9 cellular contexts compared by ENCODE assay signal in the genomic region with DNA sequence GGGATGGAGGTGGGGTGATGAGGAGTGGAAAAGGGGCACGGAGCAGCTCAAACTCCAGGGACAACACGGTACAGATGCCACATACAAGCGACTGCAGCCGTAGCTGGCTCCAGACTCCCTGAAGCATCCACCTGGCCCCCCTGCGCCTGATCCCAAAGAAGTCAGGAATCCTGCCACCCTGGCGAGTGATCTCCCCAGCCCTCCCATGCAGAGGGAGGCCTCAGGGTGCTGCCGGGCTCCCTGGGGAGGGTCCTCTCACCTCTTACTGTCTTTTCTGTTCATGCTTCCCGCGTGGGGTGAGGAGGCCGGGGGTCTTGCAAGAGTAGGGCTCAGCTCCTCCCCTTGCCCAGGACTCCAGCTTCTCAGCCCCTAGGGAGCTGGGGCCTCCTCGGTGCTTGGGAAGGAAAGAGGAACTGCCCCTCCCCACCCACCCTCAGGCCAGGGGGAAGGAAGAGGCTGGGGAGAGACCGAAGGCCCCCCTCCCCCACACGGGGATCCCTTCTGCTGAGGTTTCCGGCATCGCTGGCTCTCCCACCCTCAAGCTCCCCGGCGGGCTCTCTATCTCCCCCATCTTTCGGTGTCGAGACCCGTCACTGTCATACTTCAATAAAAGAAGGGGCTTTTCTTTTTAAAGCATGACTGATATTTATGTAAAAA. TPM values are rescaled to one million over a fixed set of nuclear protein-coding genes. Genes with fewer than 3 reads are reported as not detected.
DNase-seq lines count a peak whose midpoint lies in the region; ATAC-seq, FAIRE-seq and TF ChIP-seq lines count a peak whose summit lies in the region.
"Had no signal": no experiment of that assay in that cellular context is flagged by ENCODE, and none has a peak within 500 bp of the region (broad histone marks: within the 10 kb centered on the region; RNA-seq: fewer than 3 reads in every experiment).

A gene with protein sequence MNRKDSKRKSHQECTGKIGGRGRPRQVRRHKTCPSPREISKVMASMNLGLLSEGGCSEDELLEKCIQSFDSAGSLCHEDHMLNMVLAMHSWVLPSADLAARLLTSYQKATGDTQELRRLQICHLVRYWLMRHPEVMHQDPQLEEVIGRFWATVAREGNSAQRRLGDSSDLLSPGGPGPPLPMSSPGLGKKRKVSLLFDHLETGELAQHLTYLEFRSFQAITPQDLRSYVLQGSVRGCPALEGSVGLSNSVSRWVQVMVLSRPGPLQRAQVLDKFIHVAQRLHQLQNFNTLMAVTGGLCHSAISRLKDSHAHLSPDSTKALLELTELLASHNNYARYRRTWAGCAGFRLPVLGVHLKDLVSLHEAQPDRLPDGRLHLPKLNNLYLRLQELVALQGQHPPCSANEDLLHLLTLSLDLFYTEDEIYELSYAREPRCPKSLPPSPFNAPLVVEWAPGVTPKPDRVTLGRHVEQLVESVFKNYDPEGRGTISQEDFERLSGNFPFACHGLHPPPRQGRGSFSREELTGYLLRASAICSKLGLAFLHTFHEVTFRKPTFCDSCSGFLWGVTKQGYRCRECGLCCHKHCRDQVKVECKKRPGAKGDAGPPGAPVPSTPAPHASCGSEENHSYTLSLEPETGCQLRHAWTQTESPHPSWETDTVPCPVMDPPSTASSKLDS (minus strand): TSS at position 410 of the 657 bp plus-strand sequence. CDS start 128 bp downstream, at position 282.

- H3K27me3 Mint-ChIP-seq in CD14-positive monocyte (ENCODE audit: low read depth in 3 of 3) = peaks cover 1 to 6% (median 3%) of the 10 kb centered on the region in 3 donors
- H3K27me3 Mint-ChIP-seq in naive thymus-derived CD8-positive, alpha-beta T cell = peaks cover 0 to 19% (median 3%) of the 10 kb centered on the region in 5 donors
- peaks cover 7% of the 10 kb centered on the region for H3K27me3 Mint-ChIP-seq in Caco-2 (ENCODE audit: insufficient read depth, unreplicated experiment)

- peak within 1 kb of the TSS; percentile 43 for H2AFZ ChIP-seq in GM12878 (ENCODE audit: control insufficient read depth, low read depth, low read length)

- POLR2A ChIA-PET in GM12878 (lab: Charles Lee) = no interaction called here
- POLR2A ChIA-PET in naive thymus-derived CD8-positive, alpha-beta T cell (lab: Charles Lee) = interaction anchor here (1.0 kb wide), 1 partner anchor 9 kb away, joined by 4 read pairs; no protein-coding TSS in a partner anchor
- POLR2A ChIA-PET in Caco-2 (lab: Charles Lee) = no interaction called here

- no peaks in the 10 kb centered on the region for H4K20me1 ChIP-seq in GM12878 (ENCODE audit: control insufficient read depth, insufficient read depth)

- RAD21 ChIA-PET in GM12878 (lab: Charles Lee; ENCODE audit: unreplicated experiment) = interaction anchor here (0.6 to 1.3 kb wide), 3 partner anchors 22 to 438 kb away, joined by 3 to 5 read pairs (median 4); partner anchors contain the start of gene FAM98C

- ATAC-seq in GM12878 (peak; percentile 71), GM18858 (IDR thresholded peaks at IDR 0.05; ENCODE audit: unreplicated experiment) (no peak), HG02970 (IDR thresholded peaks at IDR 0.05; ENCODE audit: low FRiP score, unreplicated experiment) (no peak)
- ATAC-seq in naive thymus-derived CD8-positive, alpha-beta T cell = peak; percentile 53 to 96

- H3K9ac ChIP-seq in GM12878 (ENCODE audit: control insufficient read depth, insufficient read depth, low read length) = peak within 1 kb of the TSS; percentile 32

- H3K27ac ChIP-seq in GM12878 (ENCODE audit: control insufficient read depth, insufficient read depth) = peak within 1 kb of the TSS; percentile 4; the same call in 1 of the 2 replicates

- DNase-seq in CD14-positive monocyte (ENCODE audit: low spot score) = peak; percentile 64
- peak; percentile 93 for DNase-seq in NB4 (ENCODE audit: low read depth)
- DNase-seq in GM12878 (ENCODE audit: low read depth, low spot score) = no peak
- DNase-seq in naive thymus-derived CD8-positive, alpha-beta T cell = peak in 7 of 10 donors; percentile 11 to 53 (median 47)
- DNase-seq in Caco-2 = no peak
- DNase-seq in cerebellar nuclear complex (lab: John Stamatoyannopoulos, UW) = no peak

- peaks cover 30% of the 10 kb centered on the region for H3K4me1 Mint-ChIP-seq in CD14-positive monocyte
- peaks cover 1 to 16% (median 8%) of the 10 kb centered on the region in 4 donors for H3K4me1 Mint-ChIP-seq in naive thymus-derived CD8-positive, alpha-beta T cell
- H3K4me1 Mint-ChIP-seq in Caco-2 (ENCODE audit: low read depth, unreplicated experiment) = no peaks in the 10 kb centered on the region

- H3K36me3 ChIP-seq in GM12878 (ENCODE audit: control insufficient read depth in 2 of 2, insufficient read depth in 2 of 2, low read length in 1 of 2) (no peaks in the 10 kb centered on the region), Caco-2 (ENCODE audit: control insufficient read depth, insufficient read depth, low read length) (no peaks in the 10 kb centered on the region)

- H3K27me3 ChIP-seq in GM12878 (replicated peaks in 1 of 2; ENCODE audit: control insufficient read depth in 2 of 2, insufficient read depth in 2 of 2, low read length in 1 of 2) = no peaks in the 10 kb centered on the region
- H3K27me3 ChIP-seq in Caco-2 (replicated peaks; ENCODE audit: control insufficient read depth, insufficient read depth, low read length) = no peaks in the 10 kb centered on the region

- BruUV-seq in GM12878 (replicated peaks; lab: Mats Ljungman, UMichigan) = no TSS peak
- no TSS peak for BruUV-seq in Caco-2 (replicated peaks; lab: Mats Ljungman, UMichigan)

- TF ChIP-seq CTCF in CD14-positive monocyte (IDR thresholded peaks at IDR 0.05) (no peak), NB4 (IDR thresholded peaks at IDR 0.05; ENCODE audit: low read depth, low read length) (no peak), GM12878 (IDR thresholded peaks at IDR 0.05 in 2 of 3, conservative IDR thresholded peaks at IDR 0.05 in 1 of 3; ENCODE audit: control insufficient read depth in 2 of 3, extremely low read depth in 1 of 3, insufficient read depth in 1 of 3, low read depth in 3 of 3, low read length in 3 of 3) (peak in 1 of 3 experiments; percentile 4; a peak in 1 of 6 replicates), Caco-2 (IDR thresholded peaks at IDR 0.05; ENCODE audit: insufficient read depth in 1 of 2, low read depth in 1 of 2, low read length in 1 of 2, severe bottlenecking in 1 of 2, unreplicated experiment in 1 of 2) (no peak)

- H3K9me3 Mint-ChIP-seq in CD14-positive monocyte (no peaks in the 10 kb centered on the region), Caco-2 (ENCODE audit: unreplicated experiment) (no peaks in the 10 kb centered on the region)
- no peaks in the 10 kb centered on the region for H3K9me3 Mint-ChIP-seq in naive thymus-derived CD8-positive, alpha-beta T cell

- peak within 1 kb of the TSS; percentile 19 for H3K4me2 ChIP-seq in GM12878 (ENCODE audit: control insufficient read depth, insufficient read depth)

- TF ChIP-seq RAD21 in GM12878 (IDR thresholded peaks at IDR 0.05; ENCODE audit: insufficient read depth, low read depth, low read length) = no peak

- CTCF ChIA-PET in GM12878 (lab: Yijun Ruan, JAX) = interaction anchor here (0.7 to 2.1 kb wide), 3 partner anchors 22 to 199 kb away, joined by 3 to 9 read pairs (median 4); partner anchors contain the start of gene FAM98C
- CTCF ChIA-PET in Caco-2 (lab: Charles Lee) = no interaction called here

- FAIRE-seq in GM12878 (lab: Jason Lieb, UNC) = no peak

- intact Hi-C loops in CD14-positive monocyte (cut with micrococcal nuclease) = no loop called here
- intact Hi-C loops in GM12878 (cut with micrococcal nuclease; ENCODE audit: unreplicated experiment) = no loop called here
- intact Hi-C loops in Caco-2 (cut with micrococcal nuclease; ENCODE audit: unreplicated experiment) = no loop called here

- WGBS in GM12878 (ENCODE audit: insufficient coverage, insufficient replicate concordance, low lambda C conversion rate, missing lambda C conversion rate) = 29% methylated on average over 18 of the region's 20 CpGs

- H3K4me1 ChIP-seq in GM12878 (ENCODE audit: control insufficient read depth, insufficient read depth, low read length) (peaks cover 16% of the 10 kb centered on the region), Caco-2 (no peaks in the 10 kb centered on the region)

- TF ChIP-seq EP300 in GM12878 (IDR thresholded peaks at IDR 0.05; ENCODE audit: borderline replicate concordance in 1 of 2, control insufficient read depth in 1 of 2, low read depth in 2 of 2, low read length in 2 of 2) = no peak

- no peaks in the 10 kb centered on the region for H3K9me3 ChIP-seq in GM12878 (replicated peaks; ENCODE audit: control insufficient read depth, insufficient read depth, low read length)
- H3K9me3 ChIP-seq in Caco-2 = no peaks in the 10 kb centered on the region

- H3K4me3 Mint-ChIP-seq in CD14-positive monocyte (peak within 1 kb of the TSS; percentile 88 to 95), Caco-2 (ENCODE audit: unreplicated experiment) (no peak within 1 kb of the TSS)
- peak within 1 kb of the TSS; percentile 38 to 81 (median 68) for H3K4me3 Mint-ChIP-seq in naive thymus-derived CD8-positive, alpha-beta T cell

- in situ Hi-C loops in GM12878 (cut with MboI) = no loop called here

- H3K27ac Mint-ChIP-seq in CD14-positive monocyte = peak within 1 kb of the TSS; percentile 81 to 96 (median 92)
- peak within 1 kb of the TSS in 4 of 10 donors; percentile 23 to 70 (median 45) for H3K27ac Mint-ChIP-seq in naive thymus-derived CD8-positive, alpha-beta T cell
- no peak within 1 kb of the TSS for H3K27ac Mint-ChIP-seq in Caco-2 (ENCODE audit: unreplicated experiment)

- H3K79me2 ChIP-seq in GM12878 (ENCODE audit: control insufficient read depth, insufficient read depth, low read length) = no peaks in the 10 kb centered on the region

- H3K4me3 ChIP-seq in NB4 (ENCODE audit: low read depth, low read length) = no peak within 1 kb of the TSS
- H3K4me3 ChIP-seq in GM12878 = peak within 1 kb of the TSS; percentile 44; the same call in 1 of the 2 replicates
- no peak within 1 kb of the TSS for H3K4me3 ChIP-seq in Caco-2 (ENCODE audit: low read depth, low read length)

- H3K36me3 Mint-ChIP-seq in CD14-positive monocyte (peaks cover 13 to 26% of the 10 kb centered on the region in 2 donors), Caco-2 (ENCODE audit: insufficient read depth, unreplicated experiment) (no peaks in the 10 kb centered on the region)
- H3K36me3 Mint-ChIP-seq in naive thymus-derived CD8-positive, alpha-beta T cell = no peaks in the 10 kb centered on the region

- TF ChIP-seq POLR2A in NB4 (IDR thresholded peaks at IDR 0.05; ENCODE audit: extremely low read depth, insufficient read length) = no peak
- no peak for TF ChIP-seq POLR2A in GM12878 (IDR thresholded peaks at IDR 0.05; ENCODE audit: low read depth, low read length)

- SMC1A ChIA-PET in GM12878 (lab: Charles Lee; ENCODE audit: uncharacterized antibody, unreplicated experiment) = interaction anchor here (0.8 to 3.7 kb wide), 2 partner anchors 22 to 462 kb away, joined by 3 to 17 read pairs; partner anchors contain the start of gene FAM98C

RNA-seq across cellular contexts. Expression of the gene that starts here (rescaled TPM):
- polyA plus RNA-seq in CD14-positive monocyte = 10 to 100 TPM; 30.2 to 50.3 TPM
- 3.5 and 4.8 TPM in 2 replicates for total RNA-seq in GM12878 (2013; cell fraction: nucleolus; rRNA removed)
- 4.8 and 5.7 TPM in 2 replicates for total RNA-seq in GM12878 (2014; rRNA removed)
- 2.0 and 2.8 TPM in 2 replicates for total RNA-seq in GM12878 (2014; rRNA removed; fragmentation: Illumina TruSeq; extraction: Trizol)
- 5.9 TPM in 2 replicates for total RNA-seq in GM12878 (2021)
- polyA plus RNA-seq in GM12878 (2011; ENCODE audit: low read depth) = 1.2 TPM
- 0.04 and 0.24 TPM in 2 replicates for polyA plus RNA-seq in GM12878 (2011; rRNA removed)
- polyA plus RNA-seq in GM12878 (2011; cell fraction: cytosol; rRNA removed) = 0.22 and 0.30 TPM in 2 replicates
- 0.38 and 0.55 TPM in 2 replicates for polyA plus RNA-seq in GM12878 (2011; cell fraction: nucleus; rRNA removed)
- 2.5 and 2.6 TPM in 2 replicates for polyA plus RNA-seq in GM12878 (2012)
- polyA plus RNA-seq in GM12878 (2014; fragmentation: Illumina TruSeq; extraction: Trizol) = 4.2 and 5.5 TPM in 2 replicates
- under 1 TPM; 0.26 to 0.55 TPM for polyA plus RNA-seq in GM12878 (2014; fragmentation: Nextera tagmentation; extraction: Ambion mirVana)
- 6.6 and 7.4 TPM in 2 replicates for polyA plus RNA-seq in GM12878 (2014; rRNA removed)
- 1 to 10 TPM; 2.4 to 3.8 TPM for polyA plus RNA-seq in GM12878 (2016; fragmentation: Nextera tagmentation; extraction: Ambion mirVana)
- polyA minus RNA-seq in GM12878 (2011; rRNA and poly(A)+ RNA removed) = 0.21 TPM in 1 of 2 replicates, not detected in the other
- polyA minus RNA-seq in GM12878 (2011; cell fraction: cytosol; rRNA and poly(A)+ RNA removed) = not detected in 2 replicates
- polyA minus RNA-seq in GM12878 (2011; cell fraction: nucleus; rRNA and poly(A)+ RNA removed) = 0.12 TPM in 1 of 2 replicates, not detected in the other
- total RNA-seq in naive thymus-derived CD8-positive, alpha-beta T cell = not detected
- polyA plus RNA-seq in naive thymus-derived CD8-positive, alpha-beta T cell = under 1 TPM in 1 of 3 donors, not detected in 2; 0.07 TPM
- not detected in 2 replicates for total RNA-seq in Caco-2 (2022)
- total RNA-seq: HT1080 had no signal

Comparison
In these comparisons a context has a peak if more than half of its experiments do, and no peak if none do; other contexts are left out.
1. Peak in DNase-seq and ATAC-seq in naive thymus-derived CD8-positive, alpha-beta T cell; RNA of the gene not detected or under 1 TPM.
2. DNase-seq: peak in CD14-positive monocyte (single experiment) and NB4 (single experiment); none in GM12878 (single experiment), Caco-2 (0 of 2) and cerebellar nuclear complex (0 of 2).